Comparison of ENCODE assay signal across 8 cellular contexts in the genomic region with DNA sequence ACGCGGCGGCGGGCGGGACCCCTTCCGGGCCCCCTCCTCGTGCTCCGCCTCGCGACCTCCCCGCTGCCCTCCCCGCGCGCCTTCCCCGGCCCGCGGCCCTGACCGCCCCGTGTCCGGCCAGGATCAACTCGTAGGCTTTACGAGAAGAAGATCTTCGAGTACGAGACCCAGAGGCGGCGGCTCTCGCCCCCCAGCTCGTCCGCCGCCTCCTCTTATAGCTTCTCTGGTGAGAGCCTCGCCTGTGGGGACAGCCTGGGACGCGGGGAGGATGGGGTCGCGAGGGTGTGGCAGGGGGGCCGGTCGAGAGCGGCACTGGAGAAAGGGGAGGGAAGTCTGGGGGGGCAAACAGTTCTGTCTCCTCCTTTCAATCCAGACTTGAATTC. TPM values are rescaled to one million over a fixed set of nuclear protein-coding genes. Genes with fewer than 3 reads are reported as not detected.
DNase-seq lines count a peak whose midpoint lies in the region; ATAC-seq and TF ChIP-seq lines count a peak whose summit lies in the region.

No MANE protein-coding gene starts in this region.

- H3K27me3 Mint-ChIP-seq in activated naive CD4-positive, alpha-beta T cell treated with anti-CD3 and anti-CD28 coated beads for 36 hours (ENCODE audit: low read depth) = no peaks in the 10 kb centered on the region

- no peaks in the 10 kb centered on the region for H3K36me3 ChIP-seq in right lobe of liver
- H3K36me3 ChIP-seq in upper lobe of left lung = peaks cover 0 to 4% (median 0%) of the 10 kb centered on the region in 4 donors

- H3K4me3 Mint-ChIP-seq in activated naive CD4-positive, alpha-beta T cell treated with anti-CD3 and anti-CD28 coated beads for 36 hours = peak overlapping the region; percentile 80

- intact Hi-C loops in activated naive CD4-positive, alpha-beta T cell treated with anti-CD3 and anti-CD28 coated beads for 36 hours (cut with micrococcal nuclease) = loop anchor here (5.0 kb wide), 1 partner anchor 138 kb away; a partner anchor contains a TSS
- intact Hi-C loops in right lobe of liver (cut with DNase I) = no loop called here

- DNase-seq in activated naive CD4-positive, alpha-beta T cell treated with anti-CD3 and anti-CD28 coated beads for 36 hours = no peak
- no peak for DNase-seq in activated naive CD4-positive, alpha-beta T cell treated with anti-CD3 and anti-CD28 coated beads, Interleukin-2, amount 50 U/mL, for 16 hours
- DNase-seq in right lobe of liver (no peak), upper lobe of left lung (no peak), NCI-H2029 treated with DMSO at 0.1 percent for 48 hours (lab: John Stamatoyannopoulos, UW) (no peak), NCI-H446 treated with DMSO at 0.1 percent for 48 hours (lab: John Stamatoyannopoulos, UW) (no peak)
- no peak for DNase-seq in stimulated activated CD4-positive, alpha-beta T cell treated with anti-CD3 and anti-CD28 coated beads, Interleukin-4, amount 100 ng/mL, for 24 hours

- H3K36me3 Mint-ChIP-seq in activated naive CD4-positive, alpha-beta T cell treated with anti-CD3 and anti-CD28 coated beads for 36 hours (ENCODE audit: low read depth) = peaks cover 6% of the 10 kb centered on the region

- H3K27ac Mint-ChIP-seq in activated naive CD4-positive, alpha-beta T cell treated with anti-CD3 and anti-CD28 coated beads for 36 hours = peak overlapping the region; percentile 86

- peak overlapping the region; percentile 69 to 74 (median 74) for H3K4me3 ChIP-seq in right lobe of liver
- H3K4me3 ChIP-seq in upper lobe of left lung = peak overlapping the region; percentile 50 to 77 (median 69)

- H3K9me3 Mint-ChIP-seq in activated naive CD4-positive, alpha-beta T cell treated with anti-CD3 and anti-CD28 coated beads for 36 hours = no peaks in the 10 kb centered on the region

- H3K27ac ChIP-seq in angular gyrus (ENCODE audit: low read depth, low read length) = peak overlapping the region; percentile 96
- peak overlapping the region; percentile 92 to 98 (median 96) for H3K27ac ChIP-seq in right lobe of liver
- peak overlapping the region; percentile 97 to 98 (median 97) for H3K27ac ChIP-seq in upper lobe of left lung

- H3K27me3 ChIP-seq in right lobe of liver (no peaks in the 10 kb centered on the region), upper lobe of left lung (peaks cover 0 to 4% (median 0%) of the 10 kb centered on the region in 4 donors)

- TF ChIP-seq EP300 in upper lobe of left lung (IDR thresholded peaks at IDR 0.05) = no peak

- TF ChIP-seq CTCF in right lobe of liver (IDR thresholded peaks at IDR 0.05) = no peak
- no peak for TF ChIP-seq CTCF in upper lobe of left lung (IDR thresholded peaks at IDR 0.05)

- peaks cover 14% of the 10 kb centered on the region for H3K4me1 Mint-ChIP-seq in activated naive CD4-positive, alpha-beta T cell treated with anti-CD3 and anti-CD28 coated beads for 36 hours (ENCODE audit: low read depth)

- no peaks in the 10 kb centered on the region for H3K9me3 ChIP-seq in right lobe of liver
- H3K9me3 ChIP-seq in upper lobe of left lung = peaks cover 0 to 13% (median 0%) of the 10 kb centered on the region in 4 donors

- CTCF ChIA-PET in activated naive CD4-positive, alpha-beta T cell treated with anti-CD3 and anti-CD28 coated beads for 36 hours (lab: Charles Lee) = no interaction called here

- ATAC-seq in right lobe of liver (no peak), upper lobe of left lung (ENCODE audit: low FRiP score in 2 of 2) (no peak)

- no peak for TF ChIP-seq POLR2A in right lobe of liver (IDR thresholded peaks at IDR 0.05)
- TF ChIP-seq POLR2A in upper lobe of left lung (IDR thresholded peaks at IDR 0.05) = no peak

- WGBS in right lobe of liver (ENCODE audit: insufficient coverage, low coverage, low lambda C conversion rate, missing lambda C conversion rate) = 42% methylated on average over 21 of the region's 38 CpGs
- 52% methylated on average over 38 of the region's 38 CpGs; no CpG with 5 or more reads in 1 of the 2 donors for WGBS in upper lobe of left lung, 2 donors

- H3K4me1 ChIP-seq in right lobe of liver (peaks cover 0 to 3% (median 0%) of the 10 kb centered on the region in 4 donors), upper lobe of left lung (peaks cover 4 to 13% (median 10%) of the 10 kb centered on the region in 4 donors)

RNA-seq across cellular contexts. Expression of a gene that starts 0.5 kb away (rescaled TPM):
- 10 to 100 TPM; 62.7 to 70.0 TPM for total RNA-seq in activated naive CD4-positive, alpha-beta T cell treated with anti-CD3 and anti-CD28 coated beads for 36 hours
- total RNA-seq in right lobe of liver = 10 to 100 TPM; 19.8 to 28.8 (median 24.2) TPM
- total RNA-seq in upper lobe of left lung = 10 to 100 TPM; 42.3 to 60.8 (median 53.6) TPM

RNA-seq across cellular contexts. Expression of a gene that starts 5.1 kb away (rescaled TPM):
- 100 to 1,000 TPM; 398 to 404 TPM for total RNA-seq in activated naive CD4-positive, alpha-beta T cell treated with anti-CD3 and anti-CD28 coated beads for 36 hours
- total RNA-seq in right lobe of liver (100 to 1,000 TPM in 1 of 6 experiments, 10 to 100 TPM in 5; 46.8 to 124 (median 82.6) TPM), upper lobe of left lung (1,000 to 10,000 TPM in 5 of 6 donors, 100 to 1,000 TPM in 1; 800 to 1,760 (median 1,298) TPM)

RNA-seq across cellular contexts. Expression of a gene that starts 18.6 kb away (rescaled TPM):
- 1,000 to 10,000 TPM; 3,331 to 3,466 TPM for total RNA-seq in activated naive CD4-positive, alpha-beta T cell treated with anti-CD3 and anti-CD28 coated beads for 36 hours
- 1,000 to 10,000 TPM in 5 of 6 experiments, 100 to 1,000 TPM in 1; 899 to 1,899 (median 1,157) TPM for total RNA-seq in right lobe of liver
- 1,000 to 10,000 TPM; 1,246 to 5,225 (median 2,943) TPM for total RNA-seq in upper lobe of left lung

RNA-seq across cellular contexts. Expression of a gene that starts 29.5 kb away (rescaled TPM):
- 1 to 10 TPM; 7.9 to 9.0 TPM for total RNA-seq in activated naive CD4-positive, alpha-beta T cell treated with anti-CD3 and anti-CD28 coated beads for 36 hours
- total RNA-seq in right lobe of liver = 10 to 100 TPM; 11.7 to 19.5 (median 14.9) TPM
- 10 to 100 TPM; 18.9 to 55.5 (median 48.2) TPM for total RNA-seq in upper lobe of left lung

RNA-seq across cellular contexts. Expression of a gene that starts 31.8 kb away (rescaled TPM):
- 10 to 100 TPM; 63.7 to 66.5 TPM for total RNA-seq in activated naive CD4-positive, alpha-beta T cell treated with anti-CD3 and anti-CD28 coated beads for 36 hours
- total RNA-seq in right lobe of liver (10 to 100 TPM; 12.6 to 23.0 (median 17.3) TPM), upper lobe of left lung (100 to 1,000 TPM in 2 of 6 donors, 10 to 100 TPM in 4; 39.1 to 228 (median 49.9) TPM)
